In genomic region chr11:133718831-133719230, GRCh38 we compare ENCODE assay signal across 7 cellular contexts.
"Had no signal": no experiment of that assay in that cellular context is flagged by ENCODE, and none has a peak within 500 bp of the region (broad histone marks: within the 10 kb centered on the region; RNA-seq: fewer than 3 reads in every experiment).

No MANE protein-coding gene starts in this region.

- H3K9me3 ChIP-seq: HAP-1 had no signal

- H3K36me3 ChIP-seq: HAP-1 had no signal

- H3K27ac ChIP-seq: GM23248 had no signal

- H3K27ac Mint-ChIP-seq: HFFc6 had no signal

- H2AFZ ChIP-seq: GM23248 had no signal

- H3K9ac ChIP-seq: GM23248 had no signal

- DNase-seq: GM23248, GOT3, H7, HFFc6, IMR-90 had no signal

- H3K4me3 ChIP-seq: GM23248, HAP-1 had no signal

- H3K4me1 ChIP-seq: HAP-1 had no signal

- ATAC-seq: HCT116 had no signal

- H3K4me3 Mint-ChIP-seq: HFFc6 had no signal
